21 cellular contexts compared by ENCODE assay signal in the genomic region with DNA sequence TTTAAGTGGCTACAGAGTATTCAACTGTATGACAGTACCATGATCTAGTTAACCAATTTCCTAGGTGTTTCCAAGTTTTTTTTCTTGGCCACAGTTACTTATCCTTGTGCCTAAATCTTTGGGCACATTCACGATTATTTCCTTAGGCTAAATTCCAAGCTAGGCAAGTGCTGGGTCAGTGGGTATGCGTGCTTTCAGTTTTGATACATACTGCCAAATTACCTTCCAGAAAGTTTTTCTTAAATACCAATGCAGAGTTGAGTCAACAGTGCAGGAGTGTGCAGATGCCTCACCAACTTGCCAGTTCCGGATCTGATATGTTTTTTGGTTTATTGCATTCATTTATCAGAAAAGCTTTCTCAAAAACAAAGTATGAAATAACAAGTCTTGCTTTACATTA.
DNase-seq lines count a peak whose midpoint lies in the region; ATAC-seq and TF ChIP-seq lines count a peak whose summit lies in the region.
"Had no signal": no experiment of that assay in that cellular context is flagged by ENCODE, and none has a peak within 500 bp of the region (broad histone marks: within the 10 kb centered on the region; RNA-seq: fewer than 3 reads in every experiment).

No MANE protein-coding gene starts in this region.

- BruUV-seq in PC-3 (replicated peaks; lab: Mats Ljungman, UMichigan) (no TSS peak), mammary epithelial cell (replicated peaks; lab: Mats Ljungman, UMichigan) (no TSS peak)

- H3K9me3 ChIP-seq in PC-3 (ENCODE audit: low read length) (peaks cover 4% of the 10 kb centered on the region; the same call in 1 of the 2 replicates), mammary epithelial cell (replicated peaks; ENCODE audit: insufficient read depth, low read length) (peaks cover 4% of the 10 kb centered on the region), WERI-Rb-1 (ENCODE audit: severe bottlenecking) (no peaks in the 10 kb centered on the region)

- H3K27ac Mint-ChIP-seq in activated CD4-positive, alpha-beta memory T cell treated with anti-CD3 and anti-CD28 coated beads, Interleukin-2, amount 10 ng/mL, durations not matched to agents 7 days and 5 days: no peak overlapping the region
- H3K27ac Mint-ChIP-seq in activated naive CD4-positive, alpha-beta T cell treated with anti-CD3 and anti-CD28 coated beads for 36 hours: no peak overlapping the region
- H3K27ac Mint-ChIP-seq: GM23338 had no signal

- no peak for TF ChIP-seq CTCF in C4-2B (conservative IDR thresholded peaks at IDR 0.05)
- TF ChIP-seq CTCF in PC-3 (conservative IDR thresholded peaks at IDR 0.05; ENCODE audit: low read depth, low read length): no peak
- no peak for TF ChIP-seq CTCF in mammary epithelial cell (conservative IDR thresholded peaks at IDR 0.05 in 1 of 2, IDR thresholded peaks at IDR 0.05 in 1 of 2; ENCODE audit: extremely low read depth in 1 of 2, insufficient read depth in 1 of 2, low read depth in 1 of 2, low read length in 2 of 2)
- no peak for TF ChIP-seq CTCF in foreskin keratinocyte (conservative IDR thresholded peaks at IDR 0.05)
- TF ChIP-seq CTCF in WERI-Rb-1 (IDR thresholded peaks at IDR 0.05; ENCODE audit: low read depth, low read length): no peak

- H4K20me1 ChIP-seq in PC-3 (ENCODE audit: low read length) (no peaks in the 10 kb centered on the region), mammary epithelial cell (ENCODE audit: insufficient read depth, low read length) (no peaks in the 10 kb centered on the region)

- H3K27me3 ChIP-seq in PC-3 (ENCODE audit: low read length) (no peaks in the 10 kb centered on the region), mammary epithelial cell (ENCODE audit: insufficient read depth, low read length) (no peaks in the 10 kb centered on the region), foreskin keratinocyte (no peaks in the 10 kb centered on the region), WERI-Rb-1 (ENCODE audit: insufficient read depth, low read depth, severe bottlenecking) (no peaks in the 10 kb centered on the region)

- H3K4me3 ChIP-seq in PC-3 (ENCODE audit: low read length) (no peak overlapping the region), mammary epithelial cell (replicated peaks in 1 of 3; ENCODE audit: insufficient read depth in 1 of 3, low read depth in 2 of 3, low read length in 3 of 3) (no peak overlapping the region), WERI-Rb-1 (ENCODE audit: low read depth, low read length) (no peak overlapping the region)
- H3K4me3 ChIP-seq: GM12878, GM23338 had no signal

- DNase-seq in PC-3 (peak; percentile 44), mammary epithelial cell (peak; percentile 26), foreskin keratinocyte (peak; percentile 26 to 75), WERI-Rb-1 (no peak), substantia nigra (lab: John Stamatoyannopoulos, UW) (no peak)
- DNase-seq in activated CD4-positive, alpha-beta memory T cell treated with anti-CD3 and anti-CD28 coated beads, Interleukin-2, amount 10 ng/mL, durations not matched to agents 7 days and 5 days: no peak
- no peak for DNase-seq in activated naive CD4-positive, alpha-beta T cell treated with anti-CD3 and anti-CD28 coated beads for 36 hours
- DNase-seq: 8988T; CD4-positive, CD25-positive, alpha-beta regulatory T cell; COR-L47; DMS153; HCEC 1CT; Kasumi-1; NCI-H1105; NCI-H1694 treated with DMSO at 0.1 percent for 48 hours; NCI-H510A treated with DMSO at 0.1 percent for 48 hours; NCI-H82 had no signal

- H3K27me3 Mint-ChIP-seq in activated CD4-positive, alpha-beta memory T cell treated with anti-CD3 and anti-CD28 coated beads, Interleukin-2, amount 10 ng/mL, durations not matched to agents 7 days and 5 days: no peaks in the 10 kb centered on the region
- H3K27me3 Mint-ChIP-seq in activated naive CD4-positive, alpha-beta T cell treated with anti-CD3 and anti-CD28 coated beads for 36 hours (ENCODE audit: low read depth): no peaks in the 10 kb centered on the region
- H3K27me3 Mint-ChIP-seq: CD4-positive, CD25-positive, alpha-beta regulatory T cell had no signal

- H3K79me2 ChIP-seq in PC-3 (ENCODE audit: low read length) (no peaks in the 10 kb centered on the region), mammary epithelial cell (ENCODE audit: insufficient read depth, low read length) (no peaks in the 10 kb centered on the region)

- H3K36me3 Mint-ChIP-seq in activated CD4-positive, alpha-beta memory T cell treated with anti-CD3 and anti-CD28 coated beads, Interleukin-2, amount 10 ng/mL, durations not matched to agents 7 days and 5 days (ENCODE audit: low read depth): peaks cover 94% of the 10 kb centered on the region
- H3K36me3 Mint-ChIP-seq in activated naive CD4-positive, alpha-beta T cell treated with anti-CD3 and anti-CD28 coated beads for 36 hours (ENCODE audit: low read depth): peaks cover 40% of the 10 kb centered on the region

- H3K4me1 ChIP-seq in PC-3 (ENCODE audit: insufficient read depth, low read length) (peaks cover 18% of the 10 kb centered on the region), mammary epithelial cell (ENCODE audit: insufficient read depth, low read length) (no peaks in the 10 kb centered on the region), foreskin keratinocyte (peaks cover 11% of the 10 kb centered on the region)

- H3K9me3 Mint-ChIP-seq in activated CD4-positive, alpha-beta memory T cell treated with anti-CD3 and anti-CD28 coated beads, Interleukin-2, amount 10 ng/mL, durations not matched to agents 7 days and 5 days: peaks cover 15% of the 10 kb centered on the region
- peaks cover 14% of the 10 kb centered on the region for H3K9me3 Mint-ChIP-seq in activated naive CD4-positive, alpha-beta T cell treated with anti-CD3 and anti-CD28 coated beads for 36 hours

- H3F3A ChIP-seq in PC-3 (ENCODE audit: low read length, unreplicated experiment): no peaks in the 10 kb centered on the region

- H3K4me3 Mint-ChIP-seq in activated CD4-positive, alpha-beta memory T cell treated with anti-CD3 and anti-CD28 coated beads, Interleukin-2, amount 10 ng/mL, durations not matched to agents 7 days and 5 days: no peak overlapping the region
- H3K4me3 Mint-ChIP-seq in activated naive CD4-positive, alpha-beta T cell treated with anti-CD3 and anti-CD28 coated beads for 36 hours: no peak overlapping the region
- H3K4me3 Mint-ChIP-seq: CD4-positive, CD25-positive, alpha-beta regulatory T cell; GM23338 had no signal

- CTCF ChIA-PET in PC-3 (lab: Charles Lee): interaction anchor here (0.6 kb wide), 1 partner anchor 503 kb away, joined by 4 read pairs; no protein-coding TSS in a partner anchor
- CTCF ChIA-PET in mammary epithelial cell (lab: Charles Lee; ENCODE audit: low non-redundant PET): no interaction called here
- CTCF ChIA-PET in activated CD4-positive, alpha-beta memory T cell treated with anti-CD3 and anti-CD28 coated beads, Interleukin-2, amount 10 ng/mL, durations not matched to agents 7 days and 5 days (lab: Charles Lee): no interaction called here
- CTCF ChIA-PET in activated naive CD4-positive, alpha-beta T cell treated with anti-CD3 and anti-CD28 coated beads for 36 hours (lab: Charles Lee): interaction anchor here (1.0 kb wide), 1 partner anchor 49 kb away, joined by 3 read pairs; no protein-coding TSS in a partner anchor

- ATAC-seq in PC-3: peak; percentile 75
- peak; percentile 71 for ATAC-seq in foreskin keratinocyte
- ATAC-seq: GM12878, GM23338, Right ventricle myocardium inferior had no signal

- POLR2A ChIA-PET in PC-3 (lab: Charles Lee; ENCODE audit: unreplicated experiment): no interaction called here
- POLR2A ChIA-PET in activated CD4-positive, alpha-beta memory T cell treated with anti-CD3 and anti-CD28 coated beads, Interleukin-2, amount 10 ng/mL, durations not matched to agents 7 days and 5 days (lab: Charles Lee): no interaction called here

- H3K36me3 ChIP-seq in PC-3 (ENCODE audit: low read depth, low read length) (peaks cover 35% of the 10 kb centered on the region), mammary epithelial cell (ENCODE audit: insufficient read depth, low read length) (no peaks in the 10 kb centered on the region), WERI-Rb-1 (no peaks in the 10 kb centered on the region)

- no peaks in the 10 kb centered on the region for H3K9me2 ChIP-seq in PC-3 (replicated peaks; ENCODE audit: low read length)

- H2AFZ ChIP-seq in PC-3 (ENCODE audit: low read length) (no peak overlapping the region), mammary epithelial cell (ENCODE audit: low read depth, low read length) (no peak overlapping the region)
- H2AFZ ChIP-seq: GM23338 had no signal

- H3K27ac ChIP-seq in C4-2B: peak overlapping the region; percentile 17; the same call in 1 of the 2 replicates
- H3K27ac ChIP-seq in PC-3 (ENCODE audit: low read length): peak overlapping the region; percentile 11; the same call in 1 of the 2 replicates
- H3K27ac ChIP-seq in mammary epithelial cell (ENCODE audit: insufficient read depth, low read depth, low read length): no peak overlapping the region
- no peak overlapping the region for H3K27ac ChIP-seq in foreskin keratinocyte
- no peak overlapping the region for H3K27ac ChIP-seq in WERI-Rb-1
- H3K27ac ChIP-seq in substantia nigra (ENCODE audit: low read depth, low read length, poor library complexity, severe bottlenecking): no peak overlapping the region

- in situ Hi-C loops in mammary epithelial cell (cut with MboI; ENCODE audit: low sequenced_read_pairs in 2 of 2): no loop called here

- dilution Hi-C loops in mammary epithelial cell (cut with HindIII; ENCODE audit: low sequenced_read_pairs): no loop called here

- WGBS in mammary epithelial cell (ENCODE audit: low coverage, missing lambda C conversion rate): 5% methylated on average over 3 of the region's 3 CpGs

- H3K9ac ChIP-seq in PC-3 (ENCODE audit: low read length) (no peak overlapping the region), mammary epithelial cell (ENCODE audit: insufficient read depth, low read length) (no peak overlapping the region)

- H3K4me1 Mint-ChIP-seq in activated CD4-positive, alpha-beta memory T cell treated with anti-CD3 and anti-CD28 coated beads, Interleukin-2, amount 10 ng/mL, durations not matched to agents 7 days and 5 days: peaks cover 20% of the 10 kb centered on the region
- no peaks in the 10 kb centered on the region for H3K4me1 Mint-ChIP-seq in activated naive CD4-positive, alpha-beta T cell treated with anti-CD3 and anti-CD28 coated beads for 36 hours (ENCODE audit: low read depth)
- H3K4me1 Mint-ChIP-seq: GM23338 had no signal

- H3K4me2 ChIP-seq in PC-3 (ENCODE audit: low read length) (no peak overlapping the region), mammary epithelial cell (ENCODE audit: insufficient read depth, low read depth, low read length) (no peak overlapping the region)
- H3K4me2 ChIP-seq: GM23338 had no signal

- intact Hi-C loops in PC-3 (cut with micrococcal nuclease): no loop called here
- intact Hi-C loops in mammary epithelial cell (cut with micrococcal nuclease): no loop called here
- intact Hi-C loops in activated naive CD4-positive, alpha-beta T cell treated with anti-CD3 and anti-CD28 coated beads for 36 hours (cut with micrococcal nuclease): no loop called here

Comparison
In these comparisons a context has a peak if more than half of its experiments do, and no peak if none do; other contexts are left out.
1. H3K27ac ChIP-seq: peak in C4-2B (single experiment) and PC-3 (single experiment); none in mammary epithelial cell (single experiment), foreskin keratinocyte (single experiment), WERI-Rb-1 (single experiment) and substantia nigra (single experiment).
2. DNase-seq: peak in PC-3 (single experiment), mammary epithelial cell (single experiment) and foreskin keratinocyte (2 of 2); none in activated CD4-positive, alpha-beta memory T cell treated with anti-CD3 and anti-CD28 coated beads, Interleukin-2, amount 10 ng/mL, durations not matched to agents 7 days and 5 days (single experiment), activated naive CD4-positive, alpha-beta T cell treated with anti-CD3 and anti-CD28 coated beads for 36 hours (single experiment), WERI-Rb-1 (single experiment) and substantia nigra (0 of 49).
3. CTCF ChIA-PET loops: an anchor here in PC-3 (0.6 kb wide) and activated naive CD4-positive, alpha-beta T cell treated with anti-CD3 and anti-CD28 coated beads for 36 hours (1.0 kb wide); none called in mammary epithelial cell and activated CD4-positive, alpha-beta memory T cell treated with anti-CD3 and anti-CD28 coated beads, Interleukin-2, amount 10 ng/mL, durations not matched to agents 7 days and 5 days.